8 cellular contexts compared by ENCODE assay signal in genomic region chr1:6889875-6890480, GRCh38.
DNase-seq lines count a peak whose midpoint lies in the region; ATAC-seq, FAIRE-seq and TF ChIP-seq lines count a peak whose summit lies in the region.

No MANE protein-coding gene starts in this region.

- dilution Hi-C loops in endothelial cell of umbilical vein (cut with MboI; ENCODE audit: extremely low pct_ligation_motif_present, low sequenced_read_pairs), result no loop called here

- no peaks in the 10 kb centered on the region for H3K9me1 ChIP-seq in endothelial cell of umbilical vein (replicated peaks; ENCODE audit: control insufficient read depth, extremely low read depth, insufficient read depth, low read length)

- H4K20me1 ChIP-seq in endothelial cell of umbilical vein (replicated peaks; ENCODE audit: control insufficient read depth, extremely low read depth, insufficient read depth, low read length), result no peaks in the 10 kb centered on the region

- no peak for TF ChIP-seq POLR2A in endothelial cell of umbilical vein (IDR thresholded peaks at IDR 0.05; ENCODE audit: low read depth, low read length)
- TF ChIP-seq POLR2A in thyroid gland (IDR thresholded peaks at IDR 0.05), result no peak

- H3K9ac ChIP-seq in endothelial cell of umbilical vein (replicated peaks; ENCODE audit: extremely low read depth, insufficient read depth, low read length), result no peak overlapping the region

- H3K4me2 ChIP-seq in endothelial cell of umbilical vein (ENCODE audit: insufficient read depth, low read length), result no peak overlapping the region

- FAIRE-seq in endothelial cell of umbilical vein (lab: Jason Lieb, UNC), result peak; percentile 89

- POLR2A ChIA-PET in endothelial cell of umbilical vein (lab: Charles Lee), result no interaction called here

- H3K9me3 ChIP-seq in endothelial cell of umbilical vein (replicated peaks; ENCODE audit: control insufficient read depth, insufficient read depth, low read length) (no peaks in the 10 kb centered on the region), thyroid gland (no peaks in the 10 kb centered on the region)

- no peak for ATAC-seq in GM19328 (IDR thresholded peaks at IDR 0.05; ENCODE audit: unreplicated experiment)

- CTCF ChIA-PET in endothelial cell of umbilical vein (lab: Charles Lee), result interaction anchor here (0.6 to 5.2 kb wide), 16 partner anchors 9 to 180 kb away, joined by 3 to 71 read pairs (median 4); no protein-coding TSS in a partner anchor

- no peaks in the 10 kb centered on the region for H3K4me1 ChIP-seq in endothelial cell of umbilical vein (ENCODE audit: control insufficient read depth, extremely low read depth, insufficient read depth, low read length)
- peaks cover 0 to 3% of the 10 kb centered on the region in 2 donors for H3K4me1 ChIP-seq in thyroid gland

- H3K27me3 ChIP-seq in endothelial cell of umbilical vein (ENCODE audit: control insufficient read depth in 2 of 2, insufficient read depth in 2 of 2, low read length in 2 of 2), result no peaks in the 10 kb centered on the region
- no peaks in the 10 kb centered on the region for H3K27me3 ChIP-seq in thyroid gland

- no peak overlapping the region for H3K27ac ChIP-seq in VCaP
- no peak overlapping the region for H3K27ac ChIP-seq in endothelial cell of umbilical vein (ENCODE audit: insufficient read depth, low read depth, low read length)
- no peak overlapping the region for H3K27ac ChIP-seq in thyroid gland

- H2AFZ ChIP-seq in endothelial cell of umbilical vein (ENCODE audit: low read depth, low read length), result no peak overlapping the region

- WGBS in thyroid gland, 2 donors, result 20 to 26% methylated on average over 3 of the region's 3 CpGs

- no peaks in the 10 kb centered on the region for H3K79me2 ChIP-seq in endothelial cell of umbilical vein (ENCODE audit: control insufficient read depth, insufficient read depth, low read length)

- BruUV-seq in endothelial cell of umbilical vein (replicated peaks; lab: Mats Ljungman, UMichigan), result no TSS peak

- TF ChIP-seq CTCF in VCaP (conservative IDR thresholded peaks at IDR 0.05) (peak; percentile 95), endothelial cell of umbilical vein (IDR thresholded peaks at IDR 0.05; ENCODE audit: extremely low read depth in 1 of 2, insufficient read depth in 1 of 2, low read depth in 1 of 2, low read length in 2 of 2) (peak; percentile 76 to 88), thyroid gland (IDR thresholded peaks at IDR 0.05) (peak; percentile 44 to 87 (median 78))

- DNase-seq in activated T-cell treated with anti-CD3 and anti-CD28 coated beads for 24 hours (ENCODE audit: low read depth), result peak; percentile 1
- no peak for DNase-seq in activated T-cell treated with anti-CD3 and anti-CD28 coated beads for 4 hours
- peak; percentile 34 for DNase-seq in NCI-H1105 (lab: John Stamatoyannopoulos, UW)
- DNase-seq in endothelial cell of umbilical vein (ENCODE audit: low read depth, low spot score), result peak; percentile 82
- peak; percentile 52 for DNase-seq in midbrain (lab: John Stamatoyannopoulos, UW)
- peak; percentile 67 to 75 for DNase-seq in thyroid gland

- H3K36me3 ChIP-seq in endothelial cell of umbilical vein (ENCODE audit: control insufficient read depth in 2 of 2, extremely low read depth in 1 of 2, insufficient read depth in 2 of 2, low read length in 2 of 2), result no peaks in the 10 kb centered on the region
- no peaks in the 10 kb centered on the region for H3K36me3 ChIP-seq in thyroid gland

- intact Hi-C loops in endothelial cell of umbilical vein (cut with micrococcal nuclease) (loop anchor here (1.0 to 5.0 kb wide), 8 partner anchors 30 to 757 kb away; no protein-coding TSS in a partner anchor), thyroid gland (cut with DNase I) (loop anchor here (5.0 kb wide), 2 partner anchors 98 to 158 kb away; no protein-coding TSS in a partner anchor)

- H3K4me3 ChIP-seq in endothelial cell of umbilical vein (replicated peaks in 1 of 3; ENCODE audit: insufficient read depth in 1 of 3, low read depth in 1 of 3, low read length in 3 of 3), result no peak overlapping the region
- H3K4me3 ChIP-seq in thyroid gland (replicated peaks in 1 of 3), result no peak overlapping the region

TF ChIP-seq in endothelial cell of umbilical vein, 7 proteins besides CTCF, POLR2A, EP300 and RAD21:
- TF ChIP-seq, protein P1, sequence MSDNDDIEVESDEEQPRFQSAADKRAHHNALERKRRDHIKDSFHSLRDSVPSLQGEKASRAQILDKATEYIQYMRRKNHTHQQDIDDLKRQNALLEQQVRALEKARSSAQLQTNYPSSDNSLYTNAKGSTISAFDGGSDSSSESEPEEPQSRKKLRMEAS (IDR thresholded peaks at IDR 0.05; ENCODE audit: insufficient read depth, insufficient read length), result no peak
- TF ChIP-seq GATA2 (IDR thresholded peaks at IDR 0.05; ENCODE audit: insufficient read depth, insufficient read length, low read depth, low read length) (no peak), FOS (IDR thresholded peaks at IDR 0.05; ENCODE audit: borderline replicate concordance, insufficient read depth, low read length) (no peak), JUN (IDR thresholded peaks at IDR 0.05; ENCODE audit: borderline replicate concordance, insufficient read depth, insufficient read length, low read depth) (no peak), POLR2AphosphoS5 (IDR thresholded peaks at IDR 0.05; ENCODE audit: insufficient read depth, low read depth, low read length) (no peak), EZH2 (IDR thresholded peaks at IDR 0.05; ENCODE audit: borderline replicate concordance, low read depth, low read length, severe bottlenecking) (no peak), MYC (IDR thresholded peaks at IDR 0.05; ENCODE audit: low read depth, low read length) (no peak)
